ENCODE assay signal across 1 cellular context in genomic region chr3:37308247-37308646, GRCh38.
TF ChIP-seq lines count a peak whose summit lies in the region.

No MANE protein-coding gene starts in this region.

TF ChIP-seq in GM12878, 131 proteins besides CTCF, POLR2A, EP300 and RAD21 (continued from another document):
- no peak for TF ChIP-seq PRDM15 (CRISPR knock-in tag; IDR thresholded peaks at IDR 0.05)
- no peak for TF ChIP-seq IRF4 (IDR thresholded peaks at IDR 0.05; ENCODE audit: low read depth, low read length)
- TF ChIP-seq SUZ12 (IDR thresholded peaks at IDR 0.05; ENCODE audit: unreplicated experiment): no peak
- TF ChIP-seq ZBTB33 (IDR thresholded peaks at IDR 0.05): no peak
- TF ChIP-seq EZH2 (IDR thresholded peaks at IDR 0.05; ENCODE audit: borderline replicate concordance, control insufficient read depth, low read depth, low read length): no peak
- no peak for TF ChIP-seq NBN (IDR thresholded peaks at IDR 0.05)
- TF ChIP-seq ATF3 (IDR thresholded peaks at IDR 0.05; ENCODE audit: borderline replicate concordance, extremely low read depth, low read depth, low read length): no peak
- TF ChIP-seq FOS (IDR thresholded peaks at IDR 0.05; ENCODE audit: borderline replicate concordance, extremely low read depth, insufficient read length): no peak
